8 cellular contexts compared by ENCODE assay signal in the genomic region with DNA sequence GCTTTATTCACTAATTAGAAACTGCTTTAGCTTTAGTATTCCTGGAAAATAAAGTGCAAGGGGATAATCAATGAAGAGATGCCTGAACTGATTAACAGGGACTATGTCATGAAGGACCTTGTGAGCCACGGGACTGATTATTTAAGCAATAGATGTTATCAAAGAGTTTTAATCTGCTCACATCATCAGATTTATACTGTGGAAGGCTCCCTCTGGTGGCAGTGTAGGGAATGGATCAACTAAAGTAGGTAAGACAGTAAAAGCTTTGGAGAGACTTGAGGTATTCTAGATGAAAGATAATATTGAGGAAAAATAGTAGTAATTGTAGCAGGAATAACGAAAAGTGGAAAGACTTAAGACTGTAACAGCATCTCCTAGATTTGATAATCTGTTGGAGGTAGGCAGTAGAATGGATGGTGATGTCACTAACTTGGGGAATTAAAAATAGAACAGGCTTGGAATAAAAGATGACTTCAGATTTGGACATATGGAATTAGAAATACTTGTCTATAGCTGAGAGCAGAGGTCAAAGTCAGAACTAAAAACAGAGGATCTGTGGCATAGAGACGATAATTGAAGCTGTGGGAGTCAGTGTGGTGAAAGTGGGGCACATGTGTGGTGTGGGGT.
A peak's percentile ranks its signal among the peaks of the same experiment; 100 is the strongest.
DNase-seq lines count a peak whose midpoint lies in the region; ATAC-seq and TF ChIP-seq lines count a peak whose summit lies in the region.

No MANE protein-coding gene starts in this region.

- DNase-seq in DND-41 (peak; percentile 41), NCI-H748 treated with DMSO at 0.1 percent for 48 hours (lab: John Stamatoyannopoulos, UW) (peak; percentile 8), T47D (ENCODE audit: low read depth in 1 of 2, low spot score in 1 of 2) (peak; percentile 4 to 45), middle frontal gyrus (ENCODE audit: extremely low spot score, low spot score) (peak; percentile 33), DMS79 treated with DMSO at 0.1 percent for 48 hours (lab: John Stamatoyannopoulos, UW) (no peak)

- no peak overlapping the region for H3K4me3 ChIP-seq in DND-41 (ENCODE audit: low read depth in 1 of 2, low read length in 2 of 2)

- no peaks in the 10 kb centered on the region for H4K20me1 ChIP-seq in DND-41 (ENCODE audit: insufficient read depth, low read length)

- no peaks in the 10 kb centered on the region for H3K9me3 ChIP-seq in DND-41 (ENCODE audit: insufficient read depth, low read length, severe bottlenecking)

- H3K79me2 ChIP-seq in DND-41 (ENCODE audit: insufficient read depth, low read length) = no peaks in the 10 kb centered on the region

- no peaks in the 10 kb centered on the region for H3K4me1 ChIP-seq in DND-41 (ENCODE audit: insufficient read depth, low read length)

- H3K4me2 ChIP-seq in DND-41 (ENCODE audit: insufficient read depth, low read length) = no peak overlapping the region

- no peak overlapping the region for H3K27ac ChIP-seq in 22Rv1
- H3K27ac ChIP-seq in DND-41 (ENCODE audit: low read length) = no peak overlapping the region

- no peaks in the 10 kb centered on the region for H3K27me3 ChIP-seq in DND-41 (ENCODE audit: insufficient read depth, low read length, poor library complexity)

- in situ Hi-C loops in T47D (cut with HindIII; ENCODE audit: low pct_unique_long_range_greater_than_20kb, low sequenced_read_pairs) = no loop called here

- no peak overlapping the region for H2AFZ ChIP-seq in DND-41 (ENCODE audit: low read depth, low read length)

- ATAC-seq in DND-41 (ENCODE audit: insufficient read depth, low read depth) = peak; percentile 54; the same call in 1 of the 3 replicates
- peak; percentile 85 for ATAC-seq in HG02885 (IDR thresholded peaks at IDR 0.05; ENCODE audit: poor library complexity, unreplicated experiment)
- ATAC-seq in GM21515 (IDR thresholded peaks at IDR 0.05; ENCODE audit: unreplicated experiment) = no peak

- peak; percentile 89 for TF ChIP-seq CTCF in 22Rv1 (IDR thresholded peaks at IDR 0.05)
- TF ChIP-seq CTCF in DND-41 (IDR thresholded peaks at IDR 0.05; ENCODE audit: borderline replicate concordance, extremely low read depth, low read length, poor library complexity, severe bottlenecking) = peak; percentile 78

- no peak overlapping the region for H3K9ac ChIP-seq in DND-41 (ENCODE audit: low read depth, low read length)

- H3K36me3 ChIP-seq in DND-41 (ENCODE audit: insufficient read depth, low read length) = no peaks in the 10 kb centered on the region
